ENCODE assay signal across 8 cellular contexts in genomic region chr11:75140269-75141138, GRCh38. TPM values are rescaled to one million over a fixed set of nuclear protein-coding genes. Genes with fewer than 3 reads are reported as not detected.
DNase-seq lines count a peak whose midpoint lies in the region; ATAC-seq, FAIRE-seq and TF ChIP-seq lines count a peak whose summit lies in the region.

No MANE protein-coding gene starts in this region.

- FAIRE-seq in bronchial epithelial cell (lab: Jason Lieb, UNC), result no peak

- H3K27ac ChIP-seq in left lung, result no peak overlapping the region

- DNase-seq in GM12865 (ENCODE audit: low read depth) (peak; percentile 69), HuH-7 (ENCODE audit: low spot score) (peak; percentile 79), bronchial epithelial cell (ENCODE audit: low read depth) (peak; percentile 8), left lung (peak in 1 of 2 donors; percentile 93), NCI-H2171 treated with DMSO at 0.1 percent for 48 hours (lab: John Stamatoyannopoulos, UW) (no peak)
- peak; percentile 61 to 74 (median 70) for DNase-seq in activated CD4-positive, CD25-positive, alpha-beta regulatory T cell (lab: John Stamatoyannopoulos, UW)
- DNase-seq in stimulated activated CD4-positive, alpha-beta T cell treated with anti-CD3 and anti-CD28 coated beads, TNF-alpha, amount 100 ng/mL, for 24 hours (ENCODE audit: low read depth in 3 of 3), result peak; percentile 57 to 74 (median 66)

- H3K4me3 ChIP-seq in GM12865 (ENCODE audit: low read depth, low read length), result no peak overlapping the region
- no peak overlapping the region for H3K4me3 ChIP-seq in bronchial epithelial cell (ENCODE audit: low read depth, low read length)
- H3K4me3 ChIP-seq in left lung, result no peak overlapping the region

- intact Hi-C loops in left lung (cut with DNase I), result loop anchor here (5.0 to 10.0 kb wide), 2 partner anchors 54 to 107 kb away; no protein-coding TSS in a partner anchor

- no peaks in the 10 kb centered on the region for H3K9me3 ChIP-seq in left lung

- H3K27me3 ChIP-seq in bronchial epithelial cell (ENCODE audit: control insufficient read depth, insufficient read depth, low read length) (no peaks in the 10 kb centered on the region), left lung (peaks cover 0 to 21% of the 10 kb centered on the region in 2 donors)

- H3K36me3 ChIP-seq in bronchial epithelial cell (ENCODE audit: control insufficient read depth, insufficient read depth, low read length) (no peaks in the 10 kb centered on the region), left lung (no peaks in the 10 kb centered on the region)

- H3K4me1 ChIP-seq in left lung, result peaks cover 8 to 32% of the 10 kb centered on the region in 2 donors

- ATAC-seq in left lung (peak; percentile 72), GM18868 (IDR thresholded peaks at IDR 0.05; ENCODE audit: unreplicated experiment) (no peak)

- TF ChIP-seq CTCF in GM12865 (IDR thresholded peaks at IDR 0.05; ENCODE audit: insufficient read depth, low read depth, low read length, missing control alignments), result peak; percentile 99
- TF ChIP-seq CTCF in bronchial epithelial cell (IDR thresholded peaks at IDR 0.05; ENCODE audit: insufficient read depth, low read length, severe bottlenecking), result peak; percentile 98
- peak; percentile 77 to 90 for TF ChIP-seq CTCF in left lung (IDR thresholded peaks at IDR 0.05)

RNA-seq across cellular contexts. Expression of gene SLCO2B1, which starts 10.4 kb away (rescaled TPM):
- total RNA-seq in bronchial epithelial cell (not detected in 2 replicates), left lung (100 to 1,000 TPM; 145 to 220 TPM)

RNA-seq across cellular contexts. Expression of gene OR2AT4, which starts 43.8 kb away (rescaled TPM):
- total RNA-seq in bronchial epithelial cell (under 0.01 TPM in 1 of 2 replicates, not detected in the other), left lung (not detected)

Comparison
In these comparisons a context has a peak if more than half of its experiments do, and no peak if none do; other contexts are left out.
1. RNA of gene SLCO2B1, which starts 10.4 kb away (total RNA-seq): 145 to 220 TPM in left lung; not detected in bronchial epithelial cell; every median in the first group is over 100 times any median in the second.
2. Peak in every context shown above with its lines, with median percentiles within 50 percentile points of each other: CTCF ChIP-seq.